ENCODE assay signal across 1 cellular context in genomic region chr17:68587026-68587425, GRCh38.
TF ChIP-seq lines count a peak whose summit lies in the region.

No MANE protein-coding gene starts in this region.

TF ChIP-seq in HepG2, 621 proteins besides CTCF, POLR2A, EP300 and RAD21:
- TF ChIP-seq MATR3 (CRISPR knock-in tag; IDR thresholded peaks at IDR 0.05), result no peak
- 0 out of 2 replicates have a peak, but pooled peaks have one; percentile 54 for TF ChIP-seq SSRP1 (CRISPR knock-in tag; IDR thresholded peaks at IDR 0.05)
TF ChIP-seq in HepG2: peak in this region for 1.
